In genomic region chr11:105033344-105033743, GRCh38 we compare ENCODE assay signal across 12 cellular contexts. TPM values are rescaled to one million over a fixed set of nuclear protein-coding genes. Genes with fewer than 3 reads are reported as not detected.
DNase-seq lines count a peak whose midpoint lies in the region; ATAC-seq and TF ChIP-seq lines count a peak whose summit lies in the region.
"Had no signal": no experiment of that assay in that cellular context is flagged by ENCODE, and none has a peak within 500 bp of the region (broad histone marks: within the 10 kb centered on the region; RNA-seq: fewer than 3 reads in every experiment).

No MANE protein-coding gene starts in this region.

- H3K79me2 ChIP-seq in mammary epithelial cell (ENCODE audit: insufficient read depth, low read length): no peaks in the 10 kb centered on the region

- in situ Hi-C loops in mammary epithelial cell (cut with MboI; ENCODE audit: low sequenced_read_pairs in 2 of 2): loop anchor here in 1 of 2 donors (25.0 kb wide), 1 partner anchor 104 kb away; the partner anchor contains the start of gene CARD18

- peak overlapping the region; percentile 38 for H2AFZ ChIP-seq in mammary epithelial cell (ENCODE audit: low read depth, low read length)

- 58% methylated on average over 3 of the region's 3 CpGs for WGBS in mammary epithelial cell (ENCODE audit: low coverage, missing lambda C conversion rate)

- TF ChIP-seq CTCF in mammary epithelial cell (conservative IDR thresholded peaks at IDR 0.05 in 1 of 2, IDR thresholded peaks at IDR 0.05 in 1 of 2; ENCODE audit: extremely low read depth in 1 of 2, insufficient read depth in 1 of 2, low read depth in 1 of 2, low read length in 2 of 2): no peak
- TF ChIP-seq CTCF in A673 (conservative IDR thresholded peaks at IDR 0.05; ENCODE audit: low read depth, low read length): no peak

- no TSS peak for BruUV-seq in mammary epithelial cell (replicated peaks; lab: Mats Ljungman, UMichigan)
- BruUV-seq in A673 (replicated peaks; lab: Mats Ljungman, UMichigan): no TSS peak

- no peaks in the 10 kb centered on the region for H4K20me1 ChIP-seq in mammary epithelial cell (ENCODE audit: insufficient read depth, low read length)

- H3K27me3 ChIP-seq in mammary epithelial cell (ENCODE audit: insufficient read depth, low read length) (no peaks in the 10 kb centered on the region), mucosa of rectum (ENCODE audit: control insufficient read depth in 2 of 2, insufficient read depth in 2 of 2, low read length in 2 of 2) (no peaks in the 10 kb centered on the region), A673 (replicated peaks; ENCODE audit: insufficient read depth, low read depth, low read length, poor library complexity) (no peaks in the 10 kb centered on the region)

- peak overlapping the region; percentile 80 for H3K4me2 ChIP-seq in mammary epithelial cell (ENCODE audit: insufficient read depth, low read depth, low read length)

- dilution Hi-C loops in mammary epithelial cell (cut with HindIII; ENCODE audit: low sequenced_read_pairs): loop anchor here (5.0 kb wide), 1 partner anchor 74 kb away; no protein-coding TSS in a partner anchor

- H3K9me3 ChIP-seq in mammary epithelial cell (replicated peaks; ENCODE audit: insufficient read depth, low read length) (no peaks in the 10 kb centered on the region), mucosa of rectum (ENCODE audit: control insufficient read depth in 2 of 2, low read length in 2 of 2) (no peaks in the 10 kb centered on the region), A673 (ENCODE audit: low read depth, low read length, poor library complexity, severe bottlenecking) (no peaks in the 10 kb centered on the region)

- ATAC-seq in HG02798 (IDR thresholded peaks at IDR 0.05; ENCODE audit: poor library complexity, unreplicated experiment) (peak; percentile 30), HG02981 (IDR thresholded peaks at IDR 0.05; ENCODE audit: unreplicated experiment) (no peak)

- CTCF ChIA-PET in mammary epithelial cell (lab: Charles Lee; ENCODE audit: low non-redundant PET): no interaction called here
- CTCF ChIA-PET in A673 (lab: Charles Lee): no interaction called here

- no peak overlapping the region for H3K27ac ChIP-seq in mammary epithelial cell (ENCODE audit: insufficient read depth, low read depth, low read length)
- peak overlapping the region in 1 of 2 donors; percentile 25 for H3K27ac ChIP-seq in mucosa of rectum (ENCODE audit: low read depth in 2 of 2, low read length in 2 of 2)
- no peak overlapping the region for H3K27ac ChIP-seq in A673 (ENCODE audit: low read depth, low read length, poor library complexity, severe bottlenecking)

- H3K36me3 ChIP-seq in mammary epithelial cell (ENCODE audit: insufficient read depth, low read length): peaks cover 3% of the 10 kb centered on the region
- peaks cover 17 to 22% of the 10 kb centered on the region in 2 donors for H3K36me3 ChIP-seq in mucosa of rectum (ENCODE audit: control insufficient read depth in 2 of 2, insufficient read depth in 2 of 2, low read length in 2 of 2)
- H3K36me3 ChIP-seq in A673 (ENCODE audit: insufficient read depth, low read length, poor library complexity, severe bottlenecking): no peaks in the 10 kb centered on the region

- H3K4me1 ChIP-seq in mammary epithelial cell (ENCODE audit: insufficient read depth, low read length) (peaks cover 12% of the 10 kb centered on the region), mucosa of rectum (ENCODE audit: control insufficient read depth in 2 of 2, insufficient read depth in 2 of 2, low read length in 2 of 2) (peaks cover 0 to 3% of the 10 kb centered on the region in 2 donors), A673 (ENCODE audit: insufficient read depth, low read length, poor library complexity, severe bottlenecking) (peaks cover 12% of the 10 kb centered on the region)

- H3K9ac ChIP-seq in mammary epithelial cell (ENCODE audit: insufficient read depth, low read length) (no peak overlapping the region), mucosa of rectum (ENCODE audit: low read depth in 1 of 2, low read length in 2 of 2) (peak overlapping the region in 1 of 2 donors; percentile 51)

- DNase-seq in Ammon's horn (ENCODE audit: low spot score): peak; percentile 25
- DNase-seq in mammary epithelial cell: no peak
- no peak for DNase-seq in foreskin melanocyte
- DNase-seq in A673 (ENCODE audit: low spot score): no peak
- no peak for DNase-seq in kidney tubule cell (ENCODE audit: low spot score)
- DNase-seq: KG1; NCI-H524 treated with DMSO at 0.1 percent for 48 hours; stimulated activated CD4-positive, alpha-beta T cell treated with anti-CD3 and anti-CD28 coated beads, Interleukin-12 subunit alpha, Interleukin-12 subunit beta, amount 100 ng/mL, for 4 hours; stimulated activated naive CD4-positive, alpha-beta T cell treated with Interleukin-2 at 50 U/mL for 16 hours had no signal

- POLR2A ChIA-PET in A673 (lab: Charles Lee; ENCODE audit: low non-redundant PET): no interaction called here

- H3K4me3 ChIP-seq in mammary epithelial cell (replicated peaks in 1 of 3; ENCODE audit: insufficient read depth in 1 of 3, low read depth in 2 of 3, low read length in 3 of 3): peak overlapping the region in 2 of 3 experiments; percentile 38 to 59
- H3K4me3 ChIP-seq in mucosa of rectum (ENCODE audit: low read length in 2 of 2): peak overlapping the region; percentile 46 to 73
- H3K4me3 ChIP-seq in A673 (ENCODE audit: low read depth, low read length, poor library complexity, severe bottlenecking): no peak overlapping the region

- intact Hi-C loops in mammary epithelial cell (cut with micrococcal nuclease): loop anchor here (5.0 kb wide), 1 partner anchor 66 kb away; the partner anchor contains the start of gene CASP4
- intact Hi-C loops in A673 (cut with micrococcal nuclease; ENCODE audit: unreplicated experiment): no loop called here

RNA-seq across cellular contexts. Expression of gene CASP1, which starts 1.6 kb away (rescaled TPM):
- total RNA-seq in mammary epithelial cell (10 to 100 TPM; 44.3 to 56.1 TPM), A673 (2021) (8.5 and 9.3 TPM in 2 replicates)
- polyA plus RNA-seq in mammary epithelial cell: 30.2 TPM
- 112 TPM for polyA minus RNA-seq in mammary epithelial cell

RNA-seq across cellular contexts. Expression of gene CASP5, which starts 10.4 kb away (rescaled TPM):
- under 1 TPM in 1 of 2 donors, not detected in 1; 0.17 TPM for total RNA-seq in mammary epithelial cell
- polyA plus RNA-seq in mammary epithelial cell: not detected
- polyA minus RNA-seq in mammary epithelial cell: not detected
- not detected in 2 replicates for total RNA-seq in A673 (2021)

RNA-seq across cellular contexts. Expression of gene CARD16, which starts 11.8 kb away (rescaled TPM):
- total RNA-seq in mammary epithelial cell (1 to 10 TPM; 2.2 to 5.8 TPM), A673 (2021) (5.3 and 8.0 TPM in 2 replicates)
- 9.0 TPM for polyA plus RNA-seq in mammary epithelial cell
- not detected for polyA minus RNA-seq in mammary epithelial cell
